In the genomic region with DNA sequence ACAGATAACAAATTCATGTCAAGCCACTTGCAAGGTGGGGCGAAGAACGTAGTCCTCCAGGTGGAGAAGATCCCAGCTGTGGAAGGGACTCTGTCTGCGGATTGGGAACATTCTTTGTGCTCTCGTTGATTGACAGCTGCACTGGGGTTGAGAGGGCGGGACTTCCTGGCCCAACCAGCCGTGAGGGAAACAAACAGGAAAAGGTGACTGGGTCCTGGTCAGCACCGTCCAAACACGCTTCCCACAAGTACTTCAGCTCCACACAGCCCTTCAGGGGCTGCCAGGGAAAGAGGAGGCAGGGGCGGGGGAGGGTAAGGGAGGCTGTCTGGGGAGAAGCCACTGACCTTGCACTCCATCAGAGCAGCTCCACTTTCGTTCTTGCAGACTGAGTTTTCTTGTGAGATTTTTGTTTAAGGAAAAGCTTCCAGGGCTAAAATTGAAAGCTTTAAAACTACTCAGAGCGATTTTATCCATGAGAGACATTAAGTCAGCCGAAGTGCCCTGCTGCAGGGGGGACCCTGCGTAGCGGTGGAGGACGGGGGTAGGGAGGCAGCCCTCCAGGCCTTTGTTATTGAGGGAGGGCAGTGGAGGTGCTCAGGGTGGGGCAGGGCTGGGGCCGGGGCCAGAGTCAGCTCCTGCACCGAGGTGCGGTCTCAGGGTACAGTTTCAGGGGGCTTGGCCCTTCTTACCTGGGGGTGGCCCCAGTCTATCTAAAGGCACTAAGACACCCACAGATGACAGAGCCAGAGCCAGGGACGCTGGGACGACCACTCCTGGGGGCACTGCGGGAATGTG, we compare ENCODE assay signal across 10 cellular contexts. TPM values are rescaled to one million over a fixed set of nuclear protein-coding genes. Genes with fewer than 3 reads are reported as not detected.
DNase-seq lines count a peak whose midpoint lies in the region; ATAC-seq and TF ChIP-seq lines count a peak whose summit lies in the region.
"Had no signal": no experiment of that assay in that cellular context is flagged by ENCODE, and none has a peak within 500 bp of the region (broad histone marks: within the 10 kb centered on the region; RNA-seq: fewer than 3 reads in every experiment).

No MANE protein-coding gene starts in this region.

- no peak for TF ChIP-seq POLR2A in gastroesophageal sphincter (IDR thresholded peaks at IDR 0.05)

- no peaks in the 10 kb centered on the region for H3K9me3 Mint-ChIP-seq in GM23338
- H3K9me3 Mint-ChIP-seq in CD4-positive, alpha-beta T cell = no peaks in the 10 kb centered on the region

- no peaks in the 10 kb centered on the region for H3K36me3 ChIP-seq in GM23338 (ENCODE audit: insufficient read depth)
- no peaks in the 10 kb centered on the region for H3K36me3 ChIP-seq in gastroesophageal sphincter
- H3K36me3 ChIP-seq in skeletal muscle satellite cell (ENCODE audit: insufficient read depth, low read length) = no peaks in the 10 kb centered on the region

- H3F3A ChIP-seq in GM23338 (replicated peaks; ENCODE audit: low read depth) = no peaks in the 10 kb centered on the region

- no peak overlapping the region for H3K27ac ChIP-seq in GM23338 (ENCODE audit: low read depth)
- H3K27ac ChIP-seq in gastroesophageal sphincter = peak overlapping the region in 2 of 4 donors; percentile 55 to 63
- no peak overlapping the region for H3K27ac ChIP-seq in CD4-positive, alpha-beta T cell (ENCODE audit: low read depth, low read length)

- intact Hi-C loops in CD4-positive, alpha-beta T cell (cut with DNase I, micrococcal nuclease) = no loop called here

- no peaks in the 10 kb centered on the region for H4K20me1 ChIP-seq in GM23338 (replicated peaks; ENCODE audit: insufficient read depth)

- 23 to 28% methylated on average over 4 to 8 of the region's 21 CpGs for WGBS in gastroesophageal sphincter (ENCODE audit: low coverage in 1 of 2), 2 donors

- H3K9me3 ChIP-seq in gastroesophageal sphincter = no peaks in the 10 kb centered on the region
- H3K9me3 ChIP-seq in skeletal muscle satellite cell (replicated peaks; ENCODE audit: low read length) = no peaks in the 10 kb centered on the region
- H3K9me3 ChIP-seq in CD4-positive, alpha-beta T cell (ENCODE audit: control insufficient read depth, low read length) = no peaks in the 10 kb centered on the region

- DNase-seq in GM23338 (ENCODE audit: low spot score) (peak; percentile 91), SHP77 treated with DMSO at 0.1 percent for 48 hours (lab: John Stamatoyannopoulos, UW) (peak; percentile 45)
- no peak for DNase-seq in CD4-positive, alpha-beta T cell
- DNase-seq: NCI-H1417 had no signal

- H3K4me1 Mint-ChIP-seq in GM23338 = peaks cover 15% of the 10 kb centered on the region
- H3K4me1 Mint-ChIP-seq in CD4-positive, alpha-beta T cell (ENCODE audit: low read depth) = no peaks in the 10 kb centered on the region

- H3K79me2 ChIP-seq in GM23338 (replicated peaks; ENCODE audit: insufficient read depth) = no peaks in the 10 kb centered on the region

- POLR2A ChIA-PET in CD4-positive, alpha-beta T cell (lab: Charles Lee) = no interaction called here

- no peak overlapping the region for H3K9ac ChIP-seq in skeletal muscle satellite cell (ENCODE audit: low read depth, low read length)

- ATAC-seq in GM23338 = peak; percentile 95
- ATAC-seq in gastroesophageal sphincter = peak; percentile 57
- ATAC-seq in HG03175 (IDR thresholded peaks at IDR 0.05; ENCODE audit: unreplicated experiment) = no peak
- no peak for ATAC-seq in HG02981 (IDR thresholded peaks at IDR 0.05; ENCODE audit: unreplicated experiment)
- ATAC-seq in HG03457 (IDR thresholded peaks at IDR 0.05; ENCODE audit: unreplicated experiment) = no peak
- ATAC-seq in CD4-positive, alpha-beta T cell (ENCODE audit: poor library complexity) = no peak

- TF ChIP-seq CTCF in GM23338 (conservative IDR thresholded peaks at IDR 0.05; ENCODE audit: low read depth in 2 of 2) = no peak
- TF ChIP-seq CTCF in gastroesophageal sphincter (IDR thresholded peaks at IDR 0.05) = no peak
- no peak for TF ChIP-seq CTCF in CD4-positive, alpha-beta T cell (IDR thresholded peaks at IDR 0.05)

- H3K27me3 Mint-ChIP-seq in GM23338 (ENCODE audit: insufficient read depth, low read depth, poor library complexity) = peaks cover 5% of the 10 kb centered on the region
- H3K27me3 Mint-ChIP-seq in CD4-positive, alpha-beta T cell = peaks cover 25% of the 10 kb centered on the region

- CTCF ChIA-PET in CD4-positive, alpha-beta T cell (lab: Charles Lee) = no interaction called here

- peak overlapping the region; percentile 63; the same call in 1 of the 2 replicates for H3K27ac Mint-ChIP-seq in GM23338
- no peak overlapping the region for H3K27ac Mint-ChIP-seq in CD4-positive, alpha-beta T cell
- H3K27ac Mint-ChIP-seq: memory B cell had no signal

- H3K9me2 ChIP-seq in GM23338 (ENCODE audit: insufficient read depth) = peaks cover 10% of the 10 kb centered on the region; the same call in 1 of the 2 replicates

- peak overlapping the region; percentile 20; the same call in 1 of the 2 replicates for H3K4me2 ChIP-seq in GM23338
- peak overlapping the region; percentile 21 for H3K4me2 ChIP-seq in skeletal muscle satellite cell (ENCODE audit: low read length)

- no peak overlapping the region for H3K4me3 Mint-ChIP-seq in GM23338
- no peak overlapping the region for H3K4me3 Mint-ChIP-seq in CD4-positive, alpha-beta T cell
- H3K4me3 Mint-ChIP-seq: memory B cell had no signal

- no peaks in the 10 kb centered on the region for H3K27me3 ChIP-seq in GM23338 (ENCODE audit: insufficient read depth)
- H3K27me3 ChIP-seq in gastroesophageal sphincter = no peaks in the 10 kb centered on the region
- peaks cover 16% of the 10 kb centered on the region for H3K27me3 ChIP-seq in skeletal muscle satellite cell (ENCODE audit: control insufficient read depth, insufficient read depth, low read length)
- no peaks in the 10 kb centered on the region for H3K27me3 ChIP-seq in CD4-positive, alpha-beta T cell (ENCODE audit: control insufficient read depth, insufficient read depth, low read length)

- H3K4me3 ChIP-seq in GM23338 (no peak overlapping the region), gastroesophageal sphincter (peak overlapping the region; percentile 17 to 35), skeletal muscle satellite cell (ENCODE audit: low read length) (no peak overlapping the region)

- no peaks in the 10 kb centered on the region for H3K36me3 Mint-ChIP-seq in GM23338 (ENCODE audit: low read depth)
- no peaks in the 10 kb centered on the region for H3K36me3 Mint-ChIP-seq in CD4-positive, alpha-beta T cell (ENCODE audit: low read depth)

- H3K4me1 ChIP-seq in GM23338 (ENCODE audit: insufficient read depth) = peaks cover 3% of the 10 kb centered on the region; the same call in 1 of the 2 replicates
- peaks cover 0 to 13% (median 0%) of the 10 kb centered on the region in 3 donors for H3K4me1 ChIP-seq in gastroesophageal sphincter
- H3K4me1 ChIP-seq in skeletal muscle satellite cell (ENCODE audit: control insufficient read depth, insufficient read depth, low read length) = no peaks in the 10 kb centered on the region

- peak overlapping the region; percentile 97 for H2AFZ ChIP-seq in GM23338

- no peak for TF ChIP-seq EP300 in gastroesophageal sphincter (IDR thresholded peaks at IDR 0.05)

TF ChIP-seq in GM23338, 12 proteins besides CTCF, POLR2A, EP300 and RAD21 (continues in another document):
- TF ChIP-seq CREB1 (CRISPR knock-in tag; IDR thresholded peaks at IDR 0.05; ENCODE audit: low read depth) = no peak

RNA-seq across cellular contexts. Expression of a gene that starts 21.6 kb away (rescaled TPM):
- total RNA-seq in GM23338 (2014; rRNA removed; shearing (Covaris generic)) = 0.74 and 1.3 TPM in 2 replicates
- polyA plus RNA-seq in GM23338 (2016; fragmentation: Nextera tagmentation; extraction: Ambion mirVana) = 0.23 and 0.40 TPM in 2 replicates
- 1 to 10 TPM; 2.8 to 9.1 (median 4.5) TPM for total RNA-seq in gastroesophageal sphincter
- under 0.01 TPM in 1 of 2 replicates, not detected in the other for total RNA-seq in skeletal muscle satellite cell (2012; rRNA removed)
- total RNA-seq in CD4-positive, alpha-beta T cell = not detected

Comparison
In these comparisons a context has a peak if more than half of its experiments do, and no peak if none do; other contexts are left out.
1. ATAC-seq: peak in GM23338 (single experiment) and gastroesophageal sphincter (single experiment); none in HG03175 (single experiment), HG02981 (single experiment), HG03457 (single experiment) and CD4-positive, alpha-beta T cell (single experiment).
2. DNase-seq: peak in GM23338 (single experiment) and SHP77 treated with DMSO at 0.1 percent for 48 hours (single experiment); none in CD4-positive, alpha-beta T cell (0 of 10).
3. H3K4me3 ChIP-seq: peak in gastroesophageal sphincter (2 of 2); none in GM23338 (single experiment) and skeletal muscle satellite cell (single experiment).